ENCODE assay signal across 1 cellular context in genomic region chr12:95996034-95996658, GRCh38.
TF ChIP-seq lines count a peak whose summit lies in the region.

HAL (minus strand) TSS chr12:95996344; CDS start chr12:95995910, 434 bp downstream.

TF ChIP-seq in HepG2, 621 proteins besides CTCF, POLR2A, EP300 and RAD21 (continued from another document and continues in another):
- TF ChIP-seq ZNF646 (CRISPR knock-in tag; IDR thresholded peaks at IDR 0.05) (no peak), TOE1 (CRISPR knock-in tag; IDR thresholded peaks at IDR 0.05) (0 out of 2 replicates have a peak, but pooled peaks have one; percentile 50), RBFOX2 (IDR thresholded peaks at IDR 0.05; ENCODE audit: low read depth, low read length) (no peak), ZNF230 (CRISPR knock-in tag; IDR thresholded peaks at IDR 0.05) (peak; percentile 78), ZNF180 (CRISPR knock-in tag; IDR thresholded peaks at IDR 0.05; ENCODE audit: borderline replicate concordance, low read depth) (no peak), DPF2 (CRISPR knock-in tag; IDR thresholded peaks at IDR 0.05; ENCODE audit: borderline replicate concordance, low read depth) (peak; percentile 99), JARID2 (CRISPR knock-in tag; IDR thresholded peaks at IDR 0.05; ENCODE audit: insufficient replicate concordance) (peak; percentile 94), ZNF446 (CRISPR knock-in tag; IDR thresholded peaks at IDR 0.05) (no peak), ZNF367 (CRISPR knock-in tag; IDR thresholded peaks at IDR 0.05; ENCODE audit: borderline replicate concordance) (no peak), FOXO1 (CRISPR knock-in tag; IDR thresholded peaks at IDR 0.05) (peak; percentile 98), KAT8 (CRISPR knock-in tag; IDR thresholded peaks at IDR 0.05) (peak; percentile 88), ARNT (IDR thresholded peaks at IDR 0.05) (no peak), KMT2A (CRISPR knock-in tag; IDR thresholded peaks at IDR 0.05) (peak; percentile 46; the same call in 1 of the 2 replicates), ZNF775 (CRISPR knock-in tag; IDR thresholded peaks at IDR 0.05; ENCODE audit: borderline replicate concordance) (peak; percentile 94), KIAA2018 (CRISPR knock-in tag; IDR thresholded peaks at IDR 0.05; ENCODE audit: borderline replicate concordance) (no peak), ZNF530 (CRISPR knock-in tag; IDR thresholded peaks at IDR 0.05; ENCODE audit: low read depth) (no peak), ARNT2 (CRISPR knock-in tag; IDR thresholded peaks at IDR 0.05; ENCODE audit: low read depth) (peak; percentile 82), KLF12 (CRISPR knock-in tag; IDR thresholded peaks at IDR 0.05; ENCODE audit: borderline replicate concordance) (no peak; the same call in 1 of the 2 replicates), NR1H2 (CRISPR knock-in tag; IDR thresholded peaks at IDR 0.05; ENCODE audit: borderline replicate concordance, low read depth) (no peak), ZNF790 (CRISPR knock-in tag; IDR thresholded peaks at IDR 0.05; ENCODE audit: borderline replicate concordance) (no peak), MTA3 (CRISPR knock-in tag; IDR thresholded peaks at IDR 0.05) (no peak), NCOA5 (CRISPR knock-in tag; IDR thresholded peaks at IDR 0.05) (no peak), ZNF800 (CRISPR knock-in tag; IDR thresholded peaks at IDR 0.05) (0 out of 2 replicates have a peak, but pooled peaks have one; percentile 48), ZNF768 (CRISPR knock-in tag; IDR thresholded peaks at IDR 0.05) (no peak), ZNF850 (CRISPR knock-in tag; conservative IDR thresholded peaks at IDR 0.05) (no peak; the same call in 1 of the 2 replicates), SP1 (IDR thresholded peaks at IDR 0.05) (no peak), SP1 (CRISPR knock-in tag; IDR thresholded peaks at IDR 0.05) (peak; percentile 27; the same call in 1 of the 2 replicates), ZNF276 (CRISPR knock-in tag; IDR thresholded peaks at IDR 0.05; ENCODE audit: low read depth) (peak; percentile 95), REPIN1 (CRISPR knock-in tag; IDR thresholded peaks at IDR 0.05; ENCODE audit: borderline replicate concordance, low read depth) (peak; percentile 88), ZSCAN31 (CRISPR knock-in tag; IDR thresholded peaks at IDR 0.05; ENCODE audit: low read depth) (peak; percentile 75), IKZF1 (IDR thresholded peaks at IDR 0.05) (no peak), ZNF513 (CRISPR knock-in tag; conservative IDR thresholded peaks at IDR 0.05) (no peak), AGO1 (IDR thresholded peaks at IDR 0.05; ENCODE audit: low read depth, low read length, poor library complexity, severe bottlenecking) (no peak), ZNF709 (CRISPR knock-in tag; IDR thresholded peaks at IDR 0.05) (peak; percentile 29; the same call in 1 of the 2 replicates), ZNF329 (CRISPR knock-in tag; IDR thresholded peaks at IDR 0.05; ENCODE audit: low read depth) (0 out of 2 replicates have a peak, but pooled peaks have one; percentile 47), SMAD9 (CRISPR knock-in tag; IDR thresholded peaks at IDR 0.05) (no peak), DNMT1 (CRISPR knock-in tag; IDR thresholded peaks at IDR 0.05) (peak; percentile 50; the same call in 1 of the 2 replicates), ZNF121 (CRISPR knock-in tag; IDR thresholded peaks at IDR 0.05) (peak; percentile 34; the same call in 1 of the 2 replicates), PAF1 (CRISPR knock-in tag; IDR thresholded peaks at IDR 0.05) (no peak), MBNL3 (CRISPR knock-in tag; conservative IDR thresholded peaks at IDR 0.05) (no peak), NCOA1 (CRISPR knock-in tag; IDR thresholded peaks at IDR 0.05) (peak; percentile 87; the same call in 1 of the 2 replicates), ZNF101 (CRISPR knock-in tag; IDR thresholded peaks at IDR 0.05; ENCODE audit: borderline replicate concordance, low read depth) (0 out of 2 replicates have a peak, but pooled peaks have one; percentile 76), FOSL2 (CRISPR knock-in tag; IDR thresholded peaks at IDR 0.05) (peak; percentile 94)
- TF ChIP-seq, protein P1, sequence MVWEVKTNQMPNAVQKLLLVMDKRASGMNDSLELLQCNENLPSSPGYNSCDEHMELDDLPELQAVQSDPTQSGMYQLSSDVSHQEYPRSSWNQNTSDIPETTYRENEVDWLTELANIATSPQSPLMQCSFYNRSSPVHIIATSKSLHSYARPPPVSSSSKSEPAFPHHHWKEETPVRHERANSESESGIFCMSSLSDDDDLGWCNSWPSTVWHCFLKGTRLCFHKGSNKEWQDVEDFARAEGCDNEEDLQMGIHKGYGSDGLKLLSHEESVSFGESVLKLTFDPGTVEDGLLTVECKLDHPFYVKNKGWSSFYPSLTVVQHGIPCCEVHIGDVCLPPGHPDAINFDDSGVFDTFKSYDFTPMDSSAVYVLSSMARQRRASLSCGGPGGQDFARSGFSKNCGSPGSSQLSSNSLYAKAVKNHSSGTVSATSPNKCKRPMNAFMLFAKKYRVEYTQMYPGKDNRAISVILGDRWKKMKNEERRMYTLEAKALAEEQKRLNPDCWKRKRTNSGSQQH (CRISPR knock-in tag; IDR thresholded peaks at IDR 0.05; ENCODE audit: low read depth): peak; percentile 96
